In genomic region chr14:81517798-81518398, GRCh38 we compare ENCODE assay signal across 9 cellular contexts. TPM values are rescaled to one million over a fixed set of nuclear protein-coding genes. Genes with fewer than 3 reads are reported as not detected.
A peak's percentile ranks its signal among the peaks of the same experiment; 100 is the strongest.
DNase-seq lines count a peak whose midpoint lies in the region; ATAC-seq and TF ChIP-seq lines count a peak whose summit lies in the region.
"Had no signal": no experiment of that assay in that cellular context is flagged by ENCODE, and none has a peak within 500 bp of the region (broad histone marks: within the 10 kb centered on the region; RNA-seq: fewer than 3 reads in every experiment).

No MANE protein-coding gene starts in this region.

- ATAC-seq in left lobe of liver (peak; percentile 76), PC-3 (no peak)

- POLR2A ChIA-PET in activated CD4-positive, alpha-beta T cell treated with anti-CD3 and anti-CD28 coated beads, Interleukin-2, amount 10 ng/mL, durations not matched to agents 7 days and 5 days (lab: Charles Lee): no interaction called here
- POLR2A ChIA-PET in PC-3 (lab: Charles Lee; ENCODE audit: unreplicated experiment): no interaction called here

- H3K9me2 ChIP-seq in PC-3 (replicated peaks; ENCODE audit: low read length): no peaks in the 10 kb centered on the region

- no peak overlapping the region for H2AFZ ChIP-seq in PC-3 (ENCODE audit: low read length)

- peaks cover 18% of the 10 kb centered on the region for H3K36me3 ChIP-seq in PC-3 (ENCODE audit: low read depth, low read length)

- H3K4me1 Mint-ChIP-seq in progenitor cell of endocrine pancreas (ENCODE audit: low read depth): peaks cover 49% of the 10 kb centered on the region
- peaks cover 29% of the 10 kb centered on the region for H3K4me1 Mint-ChIP-seq in activated CD4-positive, alpha-beta T cell treated with anti-CD3 and anti-CD28 coated beads, Interleukin-2, amount 10 ng/mL, durations not matched to agents 7 days and 5 days

- peaks cover 5% of the 10 kb centered on the region for H3K9me3 Mint-ChIP-seq in progenitor cell of endocrine pancreas (ENCODE audit: low read depth)
- no peaks in the 10 kb centered on the region for H3K9me3 Mint-ChIP-seq in activated CD4-positive, alpha-beta T cell treated with anti-CD3 and anti-CD28 coated beads, Interleukin-2, amount 10 ng/mL, durations not matched to agents 7 days and 5 days

- TF ChIP-seq CTCF in choroid plexus epithelial cell (conservative IDR thresholded peaks at IDR 0.05; ENCODE audit: low read depth, low read length) (no peak), progenitor cell of endocrine pancreas (IDR thresholded peaks at IDR 0.05; ENCODE audit: unreplicated experiment) (no peak), PC-3 (conservative IDR thresholded peaks at IDR 0.05; ENCODE audit: low read depth, low read length) (no peak)

- peaks cover 13% of the 10 kb centered on the region; the same call in 1 of the 2 replicates for H3K4me1 ChIP-seq in PC-3 (ENCODE audit: insufficient read depth, low read length)

- no peak overlapping the region for H3K9ac ChIP-seq in PC-3 (ENCODE audit: low read length)

- no peaks in the 10 kb centered on the region for H3K27me3 Mint-ChIP-seq in progenitor cell of endocrine pancreas
- H3K27me3 Mint-ChIP-seq in activated CD4-positive, alpha-beta T cell treated with anti-CD3 and anti-CD28 coated beads, Interleukin-2, amount 10 ng/mL, durations not matched to agents 7 days and 5 days: no peaks in the 10 kb centered on the region

- CTCF ChIA-PET in activated CD4-positive, alpha-beta T cell treated with anti-CD3 and anti-CD28 coated beads, Interleukin-2, amount 10 ng/mL, durations not matched to agents 7 days and 5 days (lab: Charles Lee): interaction anchor here (1.3 to 1.4 kb wide), 2 partner anchors 16 to 58 kb away, joined by 3 to 5 read pairs; partner anchors contain the start of gene SEL1L
- CTCF ChIA-PET in PC-3 (lab: Charles Lee): no interaction called here

- H3K27ac Mint-ChIP-seq in progenitor cell of endocrine pancreas: peak overlapping the region; percentile 96
- H3K27ac Mint-ChIP-seq in activated CD4-positive, alpha-beta T cell treated with anti-CD3 and anti-CD28 coated beads, Interleukin-2, amount 10 ng/mL, durations not matched to agents 7 days and 5 days: no peak overlapping the region

- DNase-seq in AG20443 (ENCODE audit: low spot score) (peak; percentile 16), choroid plexus epithelial cell (ENCODE audit: low read depth) (peak; percentile 62), left lobe of liver (ENCODE audit: low spot score) (peak; percentile 63), progenitor cell of endocrine pancreas (ENCODE audit: low spot score, unreplicated experiment) (no peak), NCI-H82 treated with DMSO at 0.1 percent for 48 hours (lab: John Stamatoyannopoulos, UW; ENCODE audit: unreplicated experiment) (no peak), NCI-H2196 treated with DMSO at 0.1 percent for 48 hours (lab: John Stamatoyannopoulos, UW; ENCODE audit: unreplicated experiment) (no peak), PC-3 (no peak)
- no peak for DNase-seq in activated CD4-positive, alpha-beta T cell treated with anti-CD3 and anti-CD28 coated beads, Interleukin-2, amount 10 ng/mL, durations not matched to agents 7 days and 5 days
- DNase-seq: activated CD8-positive, alpha-beta memory T cell treated with anti-CD3 and anti-CD28 coated beads, Interleukin-2, amount 50 U/mL, for 4 hours had no signal

- H3F3A ChIP-seq in PC-3 (ENCODE audit: low read length, unreplicated experiment): no peaks in the 10 kb centered on the region

- peaks cover 25% of the 10 kb centered on the region for H3K36me3 Mint-ChIP-seq in progenitor cell of endocrine pancreas (ENCODE audit: insufficient read depth)
- peaks cover 69% of the 10 kb centered on the region for H3K36me3 Mint-ChIP-seq in activated CD4-positive, alpha-beta T cell treated with anti-CD3 and anti-CD28 coated beads, Interleukin-2, amount 10 ng/mL, durations not matched to agents 7 days and 5 days (ENCODE audit: low read depth)

- no peak overlapping the region for H3K4me3 ChIP-seq in choroid plexus epithelial cell (ENCODE audit: low read depth, low read length)
- H3K4me3 ChIP-seq in PC-3 (ENCODE audit: low read length): no peak overlapping the region

- H4K20me1 ChIP-seq in PC-3 (ENCODE audit: low read length): no peaks in the 10 kb centered on the region

- no peaks in the 10 kb centered on the region for H3K79me2 ChIP-seq in PC-3 (ENCODE audit: low read length)

- no TSS peak for BruUV-seq in PC-3 (replicated peaks; lab: Mats Ljungman, UMichigan)

- H3K27me3 ChIP-seq in PC-3 (ENCODE audit: low read length): no peaks in the 10 kb centered on the region

- H3K9me3 ChIP-seq in PC-3 (ENCODE audit: low read length): no peaks in the 10 kb centered on the region

- no peak overlapping the region for H3K27ac ChIP-seq in PC-3 (ENCODE audit: low read length)

- no peak overlapping the region for H3K4me2 ChIP-seq in PC-3 (ENCODE audit: low read length)

- intact Hi-C loops in PC-3 (cut with micrococcal nuclease): no loop called here

- H3K4me3 Mint-ChIP-seq in progenitor cell of endocrine pancreas (ENCODE audit: low read depth): peak overlapping the region; percentile 11
- no peak overlapping the region for H3K4me3 Mint-ChIP-seq in activated CD4-positive, alpha-beta T cell treated with anti-CD3 and anti-CD28 coated beads, Interleukin-2, amount 10 ng/mL, durations not matched to agents 7 days and 5 days

RNA-seq across cellular contexts. Expression of gene SEL1L, which starts 15.8 kb away (rescaled TPM):
- total RNA-seq in left lobe of liver: 128 TPM
- total RNA-seq in progenitor cell of endocrine pancreas: 68.3 and 72.2 TPM in 2 replicates
- 10 to 100 TPM; 52.3 to 60.8 TPM for total RNA-seq in activated CD4-positive, alpha-beta T cell treated with anti-CD3 and anti-CD28 coated beads, Interleukin-2, amount 10 ng/mL, durations not matched to agents 7 days and 5 days
- total RNA-seq in PC-3 (2014; rRNA removed): 41.0 and 46.9 TPM in 2 replicates

Comparison
In these comparisons a context has a peak if more than half of its experiments do, and no peak if none do; other contexts are left out.
1. DNase-seq: peak in AG20443 (single experiment), choroid plexus epithelial cell (single experiment) and left lobe of liver (single experiment); none in progenitor cell of endocrine pancreas (single experiment), NCI-H82 treated with DMSO at 0.1 percent for 48 hours (single experiment), NCI-H2196 treated with DMSO at 0.1 percent for 48 hours (single experiment), activated CD4-positive, alpha-beta T cell treated with anti-CD3 and anti-CD28 coated beads, Interleukin-2, amount 10 ng/mL, durations not matched to agents 7 days and 5 days (single experiment) and PC-3 (single experiment).